ENCODE assay signal across 8 cellular contexts in the genomic region with DNA sequence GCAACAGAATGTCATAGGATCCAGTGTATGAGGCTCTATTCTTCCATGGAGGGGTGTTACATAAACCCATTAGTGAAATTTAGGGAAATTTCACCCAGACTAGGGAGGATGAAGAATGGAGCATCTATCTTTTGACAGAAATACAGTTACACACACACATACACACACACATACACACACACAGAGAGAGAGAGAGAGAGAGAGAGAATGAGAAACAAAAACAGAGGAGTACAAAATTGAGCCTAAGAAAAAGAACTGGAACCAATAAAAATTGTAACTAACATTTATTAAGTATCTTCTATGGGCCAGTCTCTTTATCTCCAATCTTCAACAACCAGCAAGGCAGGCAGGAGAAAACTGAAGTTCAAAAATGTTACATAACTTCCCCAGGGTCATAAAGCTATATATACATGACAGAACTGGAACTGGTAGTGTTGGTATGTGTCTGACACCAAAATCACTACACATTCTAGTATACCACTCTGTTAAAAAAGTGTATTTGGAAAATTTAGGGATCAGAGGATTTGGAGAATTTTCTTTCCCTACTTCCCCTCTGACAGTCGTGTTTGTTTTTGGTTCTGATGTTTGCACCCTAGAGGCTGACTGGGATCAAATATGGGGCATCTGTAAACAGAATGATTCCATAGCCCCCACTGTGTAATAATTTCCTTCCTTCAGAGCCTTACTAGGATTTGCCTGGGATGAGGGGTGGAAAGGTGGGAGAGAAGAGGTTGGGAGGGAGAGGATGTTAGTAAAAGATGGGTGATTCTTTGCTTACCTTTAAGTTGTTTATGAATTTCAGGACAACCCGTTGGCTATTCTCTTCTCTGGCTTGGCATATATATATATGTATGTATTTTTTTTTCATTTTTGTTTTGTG. TPM values are rescaled to one million over a fixed set of nuclear protein-coding genes. Genes with fewer than 3 reads are reported as not detected.
DNase-seq lines count a peak whose midpoint lies in the region; ATAC-seq and TF ChIP-seq lines count a peak whose summit lies in the region.

No MANE protein-coding gene starts in this region.

- peak overlapping the region; percentile 92; the same call in 1 of the 2 replicates for H3K9ac ChIP-seq in HUES64 (ENCODE audit: low read depth, low read length)

- ATAC-seq in memory B cell (ENCODE audit: low read depth) (no peak), GM18511 (IDR thresholded peaks at IDR 0.05; ENCODE audit: unreplicated experiment) (no peak), HG02571 (IDR thresholded peaks at IDR 0.05; ENCODE audit: unreplicated experiment) (no peak), omental fat pad (ENCODE audit: low FRiP score) (no peak)

- WGBS in HUES64: 61% methylated on average over 2 of the region's 2 CpGs

- H3K4me1 ChIP-seq in ACC112 (ENCODE audit: control insufficient read depth, insufficient read depth, low read length, unreplicated experiment) (peaks cover 24% of the 10 kb centered on the region), HUES64 (ENCODE audit: insufficient read depth, low read length) (peaks cover 6% of the 10 kb centered on the region; the same call in 1 of the 2 replicates)

- no peaks in the 10 kb centered on the region for H3K9me3 ChIP-seq in HUES64 (ENCODE audit: insufficient read depth, low read depth, low read length)

- H3K4me3 Mint-ChIP-seq in memory B cell: peak overlapping the region; percentile 81

- no peak for TF ChIP-seq CTCF in astrocyte of the spinal cord (IDR thresholded peaks at IDR 0.05; ENCODE audit: low read depth, low read length)
- TF ChIP-seq CTCF in omental fat pad (IDR thresholded peaks at IDR 0.05): no peak

- H3K27ac Mint-ChIP-seq in memory B cell: no peak overlapping the region

- in situ Hi-C loops in astrocyte of the spinal cord (cut with HindIII; ENCODE audit: low sequenced_read_pairs): no loop called here

- H3K4me3 ChIP-seq in ACC112 (ENCODE audit: low read depth, low read length) (peak overlapping the region; percentile 86), HUES64 (ENCODE audit: low read length) (peak overlapping the region; percentile 83), astrocyte of the spinal cord (ENCODE audit: low read depth, low read length) (no peak overlapping the region)

- H3K9me3 Mint-ChIP-seq in memory B cell: no peaks in the 10 kb centered on the region

- peaks cover 15% of the 10 kb centered on the region for H3K27me3 Mint-ChIP-seq in memory B cell

- peaks cover 37% of the 10 kb centered on the region for H3K79me2 ChIP-seq in ACC112 (ENCODE audit: control insufficient read depth, insufficient read depth, low read length, unreplicated experiment)

- H3K36me3 Mint-ChIP-seq in memory B cell: no peaks in the 10 kb centered on the region

- peaks cover 25% of the 10 kb centered on the region for H3K4me1 Mint-ChIP-seq in memory B cell

- H3K27me3 ChIP-seq in ACC112 (ENCODE audit: insufficient read depth, low read length) (no peaks in the 10 kb centered on the region), HUES64 (ENCODE audit: insufficient read depth, low read length) (peaks cover 22% of the 10 kb centered on the region)

- peak overlapping the region; percentile 30 for H2AFZ ChIP-seq in ACC112 (ENCODE audit: low read length, unreplicated experiment)

- no peaks in the 10 kb centered on the region for H3K36me3 ChIP-seq in ACC112 (ENCODE audit: insufficient read depth, low read length)
- no peaks in the 10 kb centered on the region for H3K36me3 ChIP-seq in HUES64 (ENCODE audit: insufficient read depth, low read length)

- H3K27ac ChIP-seq in ACC112 (ENCODE audit: low read depth, low read length) (peak overlapping the region; percentile 98), HUES64 (ENCODE audit: low read depth, low read length) (no peak overlapping the region)

- DNase-seq in astrocyte of the spinal cord (ENCODE audit: low read depth, low spot score) (peak; percentile 13), memory B cell (ENCODE audit: low spot score in 2 of 2) (no peak), NCI-H2081 treated with DMSO at 0.1 percent for 48 hours (lab: John Stamatoyannopoulos, UW) (no peak), omental fat pad (ENCODE audit: low spot score) (no peak)

RNA-seq across cellular contexts. Expression of a gene that starts 1.0 kb away (rescaled TPM):
- 14.0 TPM for polyA plus RNA-seq in HUES64 (2013, experiment 1 of 2)
- polyA plus RNA-seq in HUES64 (2013, experiment 2 of 2): 14.8 TPM
- 10 to 100 TPM; 23.1 to 35.0 (median 27.7) TPM for total RNA-seq in omental fat pad
